In the genomic region with DNA sequence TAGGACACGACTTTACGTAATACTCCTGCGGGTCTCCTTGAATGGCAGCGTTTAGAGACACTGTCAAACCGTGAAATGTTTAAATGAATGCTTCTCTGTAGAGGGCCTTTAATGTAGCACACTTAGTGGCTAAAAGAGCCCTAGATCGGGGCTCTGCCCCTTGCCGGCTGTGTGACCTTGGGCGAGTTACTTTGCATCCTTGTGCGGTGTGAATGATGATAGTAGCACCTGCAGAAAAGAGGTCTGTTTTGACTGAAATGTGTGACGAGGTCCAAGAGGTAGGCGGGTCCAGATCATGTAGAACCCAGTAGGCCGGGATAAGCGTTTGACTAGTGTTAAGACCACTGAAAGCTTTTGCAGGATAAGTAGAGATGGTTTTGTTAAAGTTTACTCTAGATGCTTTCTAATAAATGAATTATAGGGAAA, we compare ENCODE assay signal across 8 cellular contexts. TPM values are rescaled to one million over a fixed set of nuclear protein-coding genes. Genes with fewer than 3 reads are reported as not detected.
DNase-seq lines count a peak whose midpoint lies in the region; ATAC-seq and TF ChIP-seq lines count a peak whose summit lies in the region.

No MANE protein-coding gene starts in this region.

- TF ChIP-seq EP300 in ovary (IDR thresholded peaks at IDR 0.05): no peak

- TF ChIP-seq POLR2A in ovary (IDR thresholded peaks at IDR 0.05): no peak

- 0% methylated on average over 13 of the region's 13 CpGs for WGBS in ovary, 3 donors

- no peak for TF ChIP-seq CTCF in AG10803 (conservative IDR thresholded peaks at IDR 0.05; ENCODE audit: low read length)
- no peak for TF ChIP-seq CTCF in fibroblast of pulmonary artery (IDR thresholded peaks at IDR 0.05; ENCODE audit: low read length, missing control alignments)
- no peak for TF ChIP-seq CTCF in ovary (IDR thresholded peaks at IDR 0.05)

- intact Hi-C loops in ovary (cut with DNase I): loop anchor here in 3 of 4 donors (5.0 kb wide), 1 partner anchor 43 kb away; the partner anchor contains the start of genes C11orf54 (in 3 of the 3) and TAF1D (in 3 of the 3)

- peaks cover 14% of the 10 kb centered on the region for H3K36me3 ChIP-seq in SJCRH30
- H3K36me3 ChIP-seq in ovary: no peaks in the 10 kb centered on the region

- H3K27ac ChIP-seq in SJCRH30 (peak overlapping the region; percentile 88), ovary (peak overlapping the region in 1 of 2 donors; percentile 80)

- no peaks in the 10 kb centered on the region for H3K27me3 ChIP-seq in SJCRH30
- no peaks in the 10 kb centered on the region for H3K27me3 ChIP-seq in ovary

- H3K9me3 ChIP-seq in SJCRH30 (replicated peaks) (no peaks in the 10 kb centered on the region), ovary (no peaks in the 10 kb centered on the region)

- peak overlapping the region; percentile 96 for H3K4me3 ChIP-seq in AG10803 (ENCODE audit: low read length)
- peak overlapping the region; percentile 90 for H3K4me3 ChIP-seq in SJCRH30
- peak overlapping the region; percentile 93 for H3K4me3 ChIP-seq in fibroblast of pulmonary artery (replicated peaks; ENCODE audit: low read depth, low read length)
- peak overlapping the region; percentile 96 for H3K4me3 ChIP-seq in ovary

- H3K4me1 ChIP-seq in SJCRH30 (no peaks in the 10 kb centered on the region), ovary (ENCODE audit: insufficient read depth) (peaks cover 8% of the 10 kb centered on the region)

- ATAC-seq in GM18868 (IDR thresholded peaks at IDR 0.05; ENCODE audit: unreplicated experiment): peak; percentile 22
- ATAC-seq in HG03060 (IDR thresholded peaks at IDR 0.05; ENCODE audit: low read depth, unreplicated experiment): peak; percentile 17

- DNase-seq in AG10803 (ENCODE audit: low read depth) (no peak), SJCRH30 (no peak), fibroblast of pulmonary artery (ENCODE audit: low read depth) (peak; percentile 4), ovary (no peak), activated gamma-delta T cell (lab: John Stamatoyannopoulos, UW) (no peak), kidney tubule cell (ENCODE audit: low spot score) (no peak)

RNA-seq across cellular contexts. Expression of gene MED17, which starts 0.9 kb away (rescaled TPM):
- total RNA-seq in SJCRH30 (2014; rRNA removed; shearing (Covaris generic)): 29.0 TPM in 2 replicates
- total RNA-seq in ovary: 10 to 100 TPM; 26.9 to 38.3 (median 33.4) TPM
- 10 to 100 TPM; 24.9 to 30.8 TPM for polyA plus RNA-seq in ovary

RNA-seq across cellular contexts. Expression of gene C11orf54, which starts 43.5 kb away (rescaled TPM):
- 22.3 and 23.9 TPM in 2 replicates for total RNA-seq in SJCRH30 (2014; rRNA removed; shearing (Covaris generic))
- 10 to 100 TPM; 28.4 to 48.0 (median 36.0) TPM for total RNA-seq in ovary
- 10 to 100 TPM; 22.8 to 38.6 TPM for polyA plus RNA-seq in ovary

RNA-seq across cellular contexts. Expression of gene TAF1D, which starts 43.7 kb away (rescaled TPM):
- total RNA-seq in SJCRH30 (2014; rRNA removed; shearing (Covaris generic)): 223 and 227 TPM in 2 replicates
- 100 to 1,000 TPM in 6 of 7 donors, 10 to 100 TPM in 1; 73.7 to 155 (median 109) TPM for total RNA-seq in ovary
- 10 to 100 TPM; 98.0 to 99.6 TPM for polyA plus RNA-seq in ovary
